Comparison of ENCODE assay signal across 4 cellular contexts in genomic region chr3:37427132-37427531, GRCh38. TPM values are rescaled to one million over a fixed set of nuclear protein-coding genes. Genes with fewer than 3 reads are reported as not detected.
"Had no signal": no experiment of that assay in that cellular context is flagged by ENCODE, and none has a peak within 500 bp of the region (broad histone marks: within the 10 kb centered on the region; RNA-seq: fewer than 3 reads in every experiment).

No MANE protein-coding gene starts in this region.

RNA-seq across cellular contexts. Expression of gene ITGA9, which starts 24.8 kb away (rescaled TPM):
- total RNA-seq: activated B cell treated with CpG ODN at 0.5 μM for 24 hours; activated CD4-positive, alpha-beta T cell treated with anti-CD3 and anti-CD28 coated beads, Interleukin-2, amount 10 ng/mL, durations not matched to agents 7 days and 5 days; activated CD8-positive, alpha-beta T cell treated with anti-CD3 and anti-CD28 coated beads for 36 hours; activated CD8-positive, alpha-beta T cell treated with anti-CD3 and anti-CD28 coated beads, Interleukin-2, amount 10 ng/mL, durations not matched to agents 7 days and 5 days had no signal
